In the genomic region with DNA sequence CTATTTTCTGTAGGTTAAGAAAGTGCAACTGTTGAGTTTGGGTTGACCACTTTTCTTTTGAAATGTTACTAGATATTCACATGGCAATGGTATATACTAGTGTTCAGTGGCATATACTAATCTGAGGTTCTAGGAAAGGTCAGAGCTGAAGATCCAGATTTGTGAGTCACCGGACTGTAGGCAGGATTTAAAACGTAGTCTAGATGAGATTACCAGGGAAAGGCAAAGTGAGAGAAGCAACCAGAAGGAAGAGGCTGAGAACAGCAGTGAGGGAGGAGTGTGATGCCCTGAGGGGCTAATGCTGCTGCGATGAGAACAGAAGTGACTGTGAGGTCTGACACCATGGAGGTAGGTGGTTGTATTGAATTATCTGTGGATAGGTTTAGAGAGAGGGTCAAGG, we compare ENCODE assay signal across 16 cellular contexts. TPM values are rescaled to one million over a fixed set of nuclear protein-coding genes. Genes with fewer than 3 reads are reported as not detected.
A peak's percentile ranks its signal among the peaks of the same experiment; 100 is the strongest.
DNase-seq lines count a peak whose midpoint lies in the region; ATAC-seq and TF ChIP-seq lines count a peak whose summit lies in the region.
"Had no signal": no experiment of that assay in that cellular context is flagged by ENCODE, and none has a peak within 500 bp of the region (broad histone marks: within the 10 kb centered on the region; RNA-seq: fewer than 3 reads in every experiment).

No MANE protein-coding gene starts in this region.

- H3K27ac Mint-ChIP-seq in endodermal cell = no peak overlapping the region

- no peaks in the 10 kb centered on the region for H3K4me1 ChIP-seq in endodermal cell (ENCODE audit: control insufficient read depth, insufficient read depth, low read length)
- H3K4me1 ChIP-seq: SJSA1 had no signal

- H3K27ac ChIP-seq in endodermal cell (ENCODE audit: low read depth, low read length) = no peak overlapping the region
- H3K27ac ChIP-seq: C4-2B, HL-60, SJSA1 had no signal

- H3K9ac ChIP-seq in endodermal cell (ENCODE audit: extremely low read depth, low read length, poor library complexity, severe bottlenecking) = no peak overlapping the region

- no peaks in the 10 kb centered on the region for H3K9me3 Mint-ChIP-seq in endodermal cell

- H3K27me3 ChIP-seq in endodermal cell (ENCODE audit: control insufficient read depth, insufficient read depth, low read length, poor library complexity, severe bottlenecking) = no peaks in the 10 kb centered on the region
- H3K27me3 ChIP-seq: SJSA1 had no signal

- H3K36me3 Mint-ChIP-seq in endodermal cell (ENCODE audit: low read depth) = no peaks in the 10 kb centered on the region

- no peak for ATAC-seq in GM21367 (IDR thresholded peaks at IDR 0.05; ENCODE audit: unreplicated experiment)

- 92 to 93% methylated on average over 3 of the region's 3 CpGs for WGBS in endodermal cell (ENCODE audit: insufficient coverage in 1 of 2, insufficient read length in 1 of 2), 2 experiments

- H3K4me3 ChIP-seq in cardiac fibroblast (replicated peaks in 1 of 2; ENCODE audit: low read depth in 2 of 2, low read length in 2 of 2) (no peak overlapping the region), endodermal cell (ENCODE audit: low read length) (no peak overlapping the region)
- H3K4me3 ChIP-seq: SJSA1 had no signal

- H3K27me3 Mint-ChIP-seq in endodermal cell (ENCODE audit: insufficient read depth) = no peaks in the 10 kb centered on the region

- no peaks in the 10 kb centered on the region for H3K4me1 Mint-ChIP-seq in endodermal cell

- no peaks in the 10 kb centered on the region for H3K9me3 ChIP-seq in endodermal cell (ENCODE audit: control insufficient read depth, low read length)
- H3K9me3 ChIP-seq: SJSA1 had no signal

- no peaks in the 10 kb centered on the region for H3K36me3 ChIP-seq in endodermal cell (ENCODE audit: control insufficient read depth, insufficient read depth, low read length)
- H3K36me3 ChIP-seq: SJSA1 had no signal

- no peak overlapping the region for H3K4me3 Mint-ChIP-seq in endodermal cell

- DNase-seq in ELR (ENCODE audit: low read depth) (peak; percentile 31), NCI-H226 (peak; percentile 81), cardiac fibroblast (ENCODE audit: low read depth in 2 of 2) (peak; percentile 14 to 31), islet precursor cell (peak; percentile 61), endodermal cell (no peak), Kasumi-1 (lab: John Stamatoyannopoulos, UW) (no peak)
- DNase-seq: DND-41, NCI-H1048, NCI-H1436 treated with DMSO at 0.1 percent for 48 hours, NCI-H2029 treated with DMSO at 0.1 percent for 48 hours, NCI-H2171 treated with DMSO at 0.1 percent for 48 hours, NCI-H774 had no signal

- TF ChIP-seq CTCF in cardiac fibroblast (IDR thresholded peaks at IDR 0.05; ENCODE audit: low read depth, low read length) (no peak), endodermal cell (conservative IDR thresholded peaks at IDR 0.05) (no peak)

RNA-seq across cellular contexts. Expression of gene PLA2G12A, which starts 9.7 kb away (rescaled TPM):
- total RNA-seq in endodermal cell = 10 to 100 TPM; 38.5 to 60.9 TPM
- 42.0 TPM for polyA plus RNA-seq in endodermal cell (2013, experiment 1 of 2)
- 26.3 TPM for polyA plus RNA-seq in endodermal cell (2013, experiment 2 of 2)

RNA-seq across cellular contexts. Expression of gene CASP6, which starts 36.3 kb away (rescaled TPM):
- 10 to 100 TPM; 20.9 to 21.8 TPM for total RNA-seq in endodermal cell
- polyA plus RNA-seq in endodermal cell (2013, experiment 1 of 2) = 28.9 TPM
- 30.3 TPM for polyA plus RNA-seq in endodermal cell (2013, experiment 2 of 2)

Comparison
In these comparisons a context has a peak if more than half of its experiments do, and no peak if none do; other contexts are left out.
1. DNase-seq: peak in ELR (single experiment), NCI-H226 (single experiment), cardiac fibroblast (2 of 2) and islet precursor cell (single experiment); none in endodermal cell (single experiment) and Kasumi-1 (0 of 2).